In the genomic region with DNA sequence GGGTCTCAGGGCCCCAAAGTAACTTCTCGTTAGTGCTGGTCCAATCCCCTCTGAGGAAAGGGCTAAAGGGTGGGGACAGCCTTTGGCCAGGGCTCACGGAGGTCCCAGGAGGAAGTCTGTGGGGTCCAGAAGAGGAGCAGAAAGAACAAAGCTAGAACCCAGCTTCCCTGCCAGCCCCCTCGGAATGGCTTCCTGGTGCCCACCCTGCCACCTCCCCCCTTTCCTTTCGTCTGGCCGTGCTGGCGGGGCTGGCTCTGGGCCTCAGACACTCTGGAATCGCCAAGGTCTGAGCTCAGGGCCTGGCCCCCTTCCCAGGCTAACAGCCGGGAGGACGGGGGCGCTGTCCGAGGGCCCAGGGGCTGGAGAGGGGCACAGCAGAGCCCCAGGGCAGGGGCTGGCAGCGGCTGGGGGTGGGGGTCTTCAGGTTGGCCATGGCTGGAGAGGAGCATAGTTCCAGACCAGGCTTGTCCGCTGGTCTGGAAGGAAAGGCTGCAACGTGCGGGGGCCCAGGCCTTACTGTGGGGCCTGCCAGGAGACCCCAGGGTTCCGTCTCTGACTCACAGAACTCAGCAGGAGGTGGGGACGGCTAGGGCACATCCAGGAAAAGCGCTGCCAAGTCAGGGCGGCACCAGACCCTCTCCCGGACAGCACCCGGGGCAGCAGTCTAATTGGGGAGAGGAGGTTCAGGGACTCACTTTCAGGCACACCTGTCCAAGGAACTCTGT, we compare ENCODE assay signal across 8 cellular contexts. TPM values are rescaled to one million over a fixed set of nuclear protein-coding genes. Genes with fewer than 3 reads are reported as not detected.
DNase-seq lines count a peak whose midpoint lies in the region; ATAC-seq, FAIRE-seq and TF ChIP-seq lines count a peak whose summit lies in the region.

No MANE protein-coding gene starts in this region.

- peak overlapping the region; percentile 64 to 73 (median 68) for H3K4me3 ChIP-seq in stomach

- TF ChIP-seq EP300 in stomach (IDR thresholded peaks at IDR 0.05): no peak

- H3K9me3 ChIP-seq in stomach: no peaks in the 10 kb centered on the region

- H3K27ac Mint-ChIP-seq in T-helper 2 cell treated with Interferon-gamma antibody and Interleukin-4, amounts not matched to agents 5 μg/mL and 100 μg/mL, for 36 hours: peak overlapping the region; percentile 63

- H3K27ac ChIP-seq in stomach: peak overlapping the region; percentile 88 to 96 (median 94)

- no peak for FAIRE-seq in HTR-8/SVneo (lab: Jason Lieb, UNC)

- H3K27me3 ChIP-seq in stomach: peaks cover 0 to 8% (median 0%) of the 10 kb centered on the region in 3 donors

- whole genome bisulfite sequencing in stomach, 5 donors: 26 to 45% (median 36%) methylated on average over 13 to 21 of the region's 21 CpGs

- H3K36me3 Mint-ChIP-seq in T-helper 2 cell treated with Interferon-gamma antibody and Interleukin-4, amounts not matched to agents 5 μg/mL and 100 μg/mL, for 36 hours (ENCODE audit: low read depth): no peaks in the 10 kb centered on the region

- no peaks in the 10 kb centered on the region for H3K9me3 Mint-ChIP-seq in T-helper 2 cell treated with Interferon-gamma antibody and Interleukin-4, amounts not matched to agents 5 μg/mL and 100 μg/mL, for 36 hours

- TF ChIP-seq POLR2A in stomach (IDR thresholded peaks at IDR 0.05): no peak

- DNase-seq in T-helper 2 cell treated with Interferon-gamma antibody and Interleukin-4, amounts not matched to agents 5 μg/mL and 100 μg/mL, for 36 hours (ENCODE audit: low spot score): no peak
- no peak for DNase-seq in T-helper 2 cell
- peak; percentile 93 for DNase-seq in astrocyte of the hippocampus (ENCODE audit: low read depth, low spot score)
- DNase-seq in inferior parietal cortex (ENCODE audit: extremely low spot score): peak; percentile 53
- peak; percentile 44 for DNase-seq in stomach
- DNase-seq in NCI-H774 (lab: John Stamatoyannopoulos, UW): no peak
- DNase-seq in HTR-8/SVneo (ENCODE audit: insufficient read length, low spot score): no peak

- H3K27me3 Mint-ChIP-seq in T-helper 2 cell treated with Interferon-gamma antibody and Interleukin-4, amounts not matched to agents 5 μg/mL and 100 μg/mL, for 36 hours (ENCODE audit: low read depth): no peaks in the 10 kb centered on the region

- H3K4me3 Mint-ChIP-seq in T-helper 2 cell treated with Interferon-gamma antibody and Interleukin-4, amounts not matched to agents 5 μg/mL and 100 μg/mL, for 36 hours: peak overlapping the region; percentile 61

- TF ChIP-seq CTCF in stomach (IDR thresholded peaks at IDR 0.05): no peak

- H3K4me1 Mint-ChIP-seq in T-helper 2 cell treated with Interferon-gamma antibody and Interleukin-4, amounts not matched to agents 5 μg/mL and 100 μg/mL, for 36 hours (ENCODE audit: low read depth): peaks cover 40% of the 10 kb centered on the region

- H3K4me1 ChIP-seq in stomach: peaks cover 48 to 68% (median 62%) of the 10 kb centered on the region in 4 donors

- ATAC-seq in HG02885 (IDR thresholded peaks at IDR 0.05; ENCODE audit: poor library complexity, unreplicated experiment): no peak

- peaks cover 0 to 2% (median under 1%) of the 10 kb centered on the region in 4 donors for H3K36me3 ChIP-seq in stomach

- intact Hi-C loops in stomach (cut with DNase I; ENCODE audit: low total_unique reads): no loop called here

RNA-seq across cellular contexts. Expression of a gene that starts 0.8 kb away (rescaled TPM):
- total RNA-seq in stomach: 100 to 1,000 TPM in 4 of 5 donors, 10 to 100 TPM in 1; 35.1 to 452 (median 117) TPM
- polyA plus RNA-seq in stomach: 10 to 100 TPM; 26.9 to 58.2 (median 28.7) TPM

RNA-seq across cellular contexts. Expression of a gene that starts 11.3 kb away (rescaled TPM):
- total RNA-seq in stomach: 10 to 100 TPM; 17.7 to 99.1 (median 51.9) TPM
- 10 to 100 TPM; 49.6 to 56.6 (median 51.8) TPM for polyA plus RNA-seq in stomach

RNA-seq across cellular contexts. Expression of a gene that starts 13.4 kb away (rescaled TPM):
- total RNA-seq in stomach: 10 to 100 TPM in 4 of 5 donors, 1 to 10 TPM in 1; 3.9 to 57.8 (median 48.1) TPM
- polyA plus RNA-seq in stomach: 10 to 100 TPM; 63.4 to 68.2 (median 65.1) TPM

RNA-seq across cellular contexts. Expression of a gene that starts 16.9 kb away (rescaled TPM):
- total RNA-seq in stomach: 100 to 1,000 TPM in 4 of 5 donors, 10 to 100 TPM in 1; 43.0 to 200 (median 126) TPM
- 10 to 100 TPM; 28.0 to 67.6 (median 49.2) TPM for polyA plus RNA-seq in stomach

RNA-seq across cellular contexts. Expression of a gene that starts 34.1 kb away (rescaled TPM):
- total RNA-seq in stomach: 10 to 100 TPM in 4 of 5 donors, 1 to 10 TPM in 1; 3.5 to 89.0 (median 65.2) TPM
- polyA plus RNA-seq in stomach: 10 to 100 TPM; 65.8 to 94.8 (median 86.1) TPM

Comparison
In these comparisons a context has a peak if more than half of its experiments do, and no peak if none do; other contexts are left out.
1. DNase-seq: peak in astrocyte of the hippocampus (single experiment), inferior parietal cortex (single experiment) and stomach (single experiment); none in T-helper 2 cell treated with Interferon-gamma antibody and Interleukin-4, amounts not matched to agents 5 μg/mL and 100 μg/mL, for 36 hours (single experiment), T-helper 2 cell (0 of 5), NCI-H774 (single experiment) and HTR-8/SVneo (single experiment).